Comparison of ENCODE assay signal across 2 cellular contexts in genomic region chr9:98999152-98999525, GRCh38.
TF ChIP-seq lines count a peak whose summit lies in the region.

No MANE protein-coding gene starts in this region.

TF ChIP-seq in IMR-90, 13 proteins besides CTCF, POLR2A, EP300 and RAD21:
- no peak for TF ChIP-seq MXI1 (IDR thresholded peaks at IDR 0.05; ENCODE audit: borderline replicate concordance, low read depth, low read length)
- no peak for TF ChIP-seq MAFK (IDR thresholded peaks at IDR 0.05; ENCODE audit: low read depth, low read length)
- no peak for TF ChIP-seq FOS (IDR thresholded peaks at IDR 0.05; ENCODE audit: low read depth, low read length)
TF ChIP-seq in IMR-90: peak in this region for 0.

TF ChIP-seq in H1, 55 proteins besides CTCF, POLR2A, EP300 and RAD21:
- TF ChIP-seq BCL11A (IDR thresholded peaks at IDR 0.05; ENCODE audit: low read depth in 2 of 2, low read length in 2 of 2) (no peak), RBBP5 (IDR thresholded peaks at IDR 0.05; ENCODE audit: borderline replicate concordance, low read depth, low read length) (no peak), JUND (IDR thresholded peaks at IDR 0.05; ENCODE audit: low read length) (no peak), POLR2AphosphoS5 (IDR thresholded peaks at IDR 0.05; ENCODE audit: low read depth, low read length) (no peak), CEBPB (IDR thresholded peaks at IDR 0.05; ENCODE audit: low read depth, low read length) (no peak), BRCA1 (IDR thresholded peaks at IDR 0.05; ENCODE audit: low read depth, low read length) (no peak), SP2 (IDR thresholded peaks at IDR 0.05; ENCODE audit: low read length) (no peak), SAP30 (IDR thresholded peaks at IDR 0.05; ENCODE audit: insufficient read depth, insufficient replicate concordance, low read length) (no peak), SP1 (IDR thresholded peaks at IDR 0.05; ENCODE audit: low read depth, low read length) (no peak), CHD1 (IDR thresholded peaks at IDR 0.05; ENCODE audit: low read depth, low read length) (no peak), CHD7 (IDR thresholded peaks at IDR 0.05; ENCODE audit: insufficient replicate concordance, low read length) (no peak), KDM4A (IDR thresholded peaks at IDR 0.05; ENCODE audit: low read depth, low read length, severe bottlenecking) (no peak)
- TF ChIP-seq, protein P1, sequence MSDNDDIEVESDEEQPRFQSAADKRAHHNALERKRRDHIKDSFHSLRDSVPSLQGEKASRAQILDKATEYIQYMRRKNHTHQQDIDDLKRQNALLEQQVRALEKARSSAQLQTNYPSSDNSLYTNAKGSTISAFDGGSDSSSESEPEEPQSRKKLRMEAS (IDR thresholded peaks at IDR 0.05) = no peak
